11 cellular contexts compared by ENCODE assay signal in genomic region chr6:135002974-135003703, GRCh38. TPM values are rescaled to one million over a fixed set of nuclear protein-coding genes. Genes with fewer than 3 reads are reported as not detected.
A peak's percentile ranks its signal among the peaks of the same experiment; 100 is the strongest.
DNase-seq lines count a peak whose midpoint lies in the region; ATAC-seq and TF ChIP-seq lines count a peak whose summit lies in the region.
"Had no signal": no experiment of that assay in that cellular context is flagged by ENCODE, and none has a peak within 500 bp of the region (broad histone marks: within the 10 kb centered on the region; RNA-seq: fewer than 3 reads in every experiment).

No MANE protein-coding gene starts in this region.

- H3K27me3 ChIP-seq in Karpas-422 (ENCODE audit: low read length) (no peaks in the 10 kb centered on the region), gastrocnemius medialis (no peaks in the 10 kb centered on the region)
- H3K27me3 ChIP-seq in CD8-positive, alpha-beta T cell (ENCODE audit: insufficient read depth, low read length), result no peaks in the 10 kb centered on the region
- H3K27me3 ChIP-seq: testis had no signal

- CTCF ChIA-PET in CD8-positive, alpha-beta T cell (lab: Charles Lee), result interaction anchor here (0.5 to 1.6 kb wide), 3 partner anchors 34 to 186 kb away, joined by 3 to 5 read pairs (median 4); partner anchors contain the start of gene HBS1L

- no peak for TF ChIP-seq POLR2A in gastrocnemius medialis (IDR thresholded peaks at IDR 0.05)

- peak overlapping the region; percentile 52 for H3K4me3 ChIP-seq in GM12865 (ENCODE audit: low read depth, low read length)
- no peak overlapping the region for H3K4me3 ChIP-seq in Karpas-422 (ENCODE audit: low read length)
- no peak overlapping the region for H3K4me3 ChIP-seq in gastrocnemius medialis
- H3K4me3 ChIP-seq in CD8-positive, alpha-beta T cell (ENCODE audit: low read depth, low read length), result no peak overlapping the region
- H3K4me3 ChIP-seq: testis had no signal

- in situ Hi-C loops in gastrocnemius medialis (cut with MboI; ENCODE audit: low sequenced_read_pairs in 4 of 4), result no loop called here

- H3K9me2 ChIP-seq in Karpas-422 (replicated peaks; ENCODE audit: insufficient read depth, low read length), result no peaks in the 10 kb centered on the region

- DNase-seq in GM12865 (ENCODE audit: low read depth) (peak; percentile 86), Karpas-422 (no peak), gastrocnemius medialis (no peak), head of caudate nucleus (no peak), Right ventricle myocardium superior (no peak)
- DNase-seq in CD8-positive, alpha-beta T cell, result no peak
- DNase-seq: Calu3, NCI-H345, testis had no signal

- no peaks in the 10 kb centered on the region for H3K9me3 Mint-ChIP-seq in CD8-positive, alpha-beta T cell

- peak overlapping the region; percentile 25 for H3K4me2 ChIP-seq in Karpas-422 (ENCODE audit: low read depth, low read length, poor library complexity, severe bottlenecking)

- TF ChIP-seq CTCF in GM12865 (IDR thresholded peaks at IDR 0.05; ENCODE audit: insufficient read depth, low read depth, low read length, missing control alignments) (no peak), gastrocnemius medialis (IDR thresholded peaks at IDR 0.05 in 4 of 5, conservative IDR thresholded peaks at IDR 0.05 in 1 of 5) (no peak)
- no peak for TF ChIP-seq CTCF in CD8-positive, alpha-beta T cell (IDR thresholded peaks at IDR 0.05)

- peaks cover 19% of the 10 kb centered on the region for H3K4me1 Mint-ChIP-seq in CD8-positive, alpha-beta T cell (ENCODE audit: low read depth)

- no peaks in the 10 kb centered on the region for H3K27me3 Mint-ChIP-seq in CD8-positive, alpha-beta T cell (ENCODE audit: low read depth)

- 0 out of 2 replicates have a peak overlapping the region, but pooled peaks have one; percentile 16 for H3K9ac ChIP-seq in Karpas-422 (ENCODE audit: low read length)

- H3K27ac ChIP-seq in Karpas-422 (ENCODE audit: low read length), result peak overlapping the region; percentile 56; the same call in 1 of the 2 replicates
- no peak overlapping the region for H3K27ac ChIP-seq in gastrocnemius medialis
- no peak overlapping the region for H3K27ac ChIP-seq in CD8-positive, alpha-beta T cell (ENCODE audit: low read depth, low read length)
- H3K27ac ChIP-seq: testis had no signal

- H3K36me3 ChIP-seq in Karpas-422 (ENCODE audit: insufficient read depth, low read length) (peaks cover 5% of the 10 kb centered on the region; the same call in 1 of the 2 replicates), gastrocnemius medialis (peaks cover 0 to 14% of the 10 kb centered on the region in 2 donors)
- H3K36me3 ChIP-seq in CD8-positive, alpha-beta T cell (ENCODE audit: insufficient read depth, low read length), result no peaks in the 10 kb centered on the region

- H3K36me3 Mint-ChIP-seq in CD8-positive, alpha-beta T cell, result peaks cover 14% of the 10 kb centered on the region

- intact Hi-C loops in gastrocnemius medialis (cut with DNase I; ENCODE audit: low total_unique reads), result no loop called here
- intact Hi-C loops in head of caudate nucleus (cut with DNase I), result no loop called here
- intact Hi-C loops in CD8-positive, alpha-beta T cell (cut with DNase I, micrococcal nuclease), result loop anchor here (5.0 to 10.0 kb wide), 3 partner anchors 179 to 828 kb away; partner anchors contain the start of gene MYB (in 1 of the 2)
- intact Hi-C loops in Right ventricle myocardium superior (cut with DNase I), result no loop called here

- H3K79me2 ChIP-seq in Karpas-422 (ENCODE audit: low read length), result peaks cover 65% of the 10 kb centered on the region

- no peaks in the 10 kb centered on the region for H4K20me1 ChIP-seq in Karpas-422 (ENCODE audit: insufficient read depth, low read depth, low read length)

- no peaks in the 10 kb centered on the region for H3K9me3 ChIP-seq in Karpas-422 (ENCODE audit: low read length)
- H3K9me3 ChIP-seq in gastrocnemius medialis, result no peaks in the 10 kb centered on the region
- no peaks in the 10 kb centered on the region for H3K9me3 ChIP-seq in CD8-positive, alpha-beta T cell (ENCODE audit: low read length)
- H3K9me3 ChIP-seq: testis had no signal

- H3K4me3 Mint-ChIP-seq in CD8-positive, alpha-beta T cell, result no peak overlapping the region

- peaks cover 21% of the 10 kb centered on the region for H3K4me1 ChIP-seq in Karpas-422 (ENCODE audit: low read length)
- H3K4me1 ChIP-seq in gastrocnemius medialis, result peaks cover 0 to 4% of the 10 kb centered on the region in 2 donors
- peaks cover 20% of the 10 kb centered on the region for H3K4me1 ChIP-seq in CD8-positive, alpha-beta T cell (ENCODE audit: insufficient read depth, low read length)
- H3K4me1 ChIP-seq: testis had no signal

- H2AFZ ChIP-seq in Karpas-422 (ENCODE audit: low read length), result no peak overlapping the region

- POLR2A ChIA-PET in CD8-positive, alpha-beta T cell (lab: Charles Lee), result no interaction called here

- ATAC-seq in GM19043 (IDR thresholded peaks at IDR 0.05; ENCODE audit: low read depth, unreplicated experiment), result peak; percentile 95
- peak; percentile 93 for ATAC-seq in HG02852 (IDR thresholded peaks at IDR 0.05; ENCODE audit: unreplicated experiment)
- no peak for ATAC-seq in gastrocnemius medialis
- no peak for ATAC-seq in CD8-positive, alpha-beta T cell
- ATAC-seq in Right ventricle myocardium superior (ENCODE audit: poor library complexity), result no peak

- H3K27ac Mint-ChIP-seq in CD8-positive, alpha-beta T cell, result no peak overlapping the region

RNA-seq across cellular contexts. Expression of gene HBS1L, which starts 51.5 kb away (rescaled TPM):
- 63.6 and 69.6 TPM in 2 replicates for total RNA-seq in Karpas-422 (2014; rRNA removed; shearing (Covaris generic); ENCODE audit: low replicate concordance)
- total RNA-seq in gastrocnemius medialis (100 to 1,000 TPM in 3 of 4 donors, 10 to 100 TPM in 1; 97.9 to 139 (median 120) TPM), Right ventricle myocardium superior (89.0 TPM)
- 100 to 1,000 TPM; 119 to 123 TPM for total RNA-seq in CD8-positive, alpha-beta T cell

RNA-seq across cellular contexts. Expression of gene ALDH8A1, which starts 53.2 kb away (rescaled TPM):
- total RNA-seq in Karpas-422 (2014; rRNA removed; shearing (Covaris generic); ENCODE audit: low replicate concordance), result 0.47 TPM in 1 of 2 replicates, not detected in the other
- total RNA-seq in gastrocnemius medialis, result 1 to 10 TPM in 1 of 4 donors, under 1 TPM in 2, not detected in 1; 0.55 to 2.1 (median 0.58) TPM
- 1 to 10 TPM in 1 of 2 experiments, under 1 TPM in 1; 0.43 to 2.4 TPM for total RNA-seq in CD8-positive, alpha-beta T cell
- total RNA-seq in Right ventricle myocardium superior, result 0.19 TPM

Comparison
In these comparisons a context has a peak if more than half of its experiments do, and no peak if none do; other contexts are left out.
1. ATAC-seq: peak in GM19043 (single experiment) and HG02852 (single experiment); none in gastrocnemius medialis (0 of 2), CD8-positive, alpha-beta T cell (single experiment) and Right ventricle myocardium superior (single experiment).
2. intact Hi-C loops: an anchor here in CD8-positive, alpha-beta T cell (5.0 to 10.0 kb wide); none called in gastrocnemius medialis, head of caudate nucleus and Right ventricle myocardium superior.